1 cellular context compared by ENCODE assay signal in the genomic region with DNA sequence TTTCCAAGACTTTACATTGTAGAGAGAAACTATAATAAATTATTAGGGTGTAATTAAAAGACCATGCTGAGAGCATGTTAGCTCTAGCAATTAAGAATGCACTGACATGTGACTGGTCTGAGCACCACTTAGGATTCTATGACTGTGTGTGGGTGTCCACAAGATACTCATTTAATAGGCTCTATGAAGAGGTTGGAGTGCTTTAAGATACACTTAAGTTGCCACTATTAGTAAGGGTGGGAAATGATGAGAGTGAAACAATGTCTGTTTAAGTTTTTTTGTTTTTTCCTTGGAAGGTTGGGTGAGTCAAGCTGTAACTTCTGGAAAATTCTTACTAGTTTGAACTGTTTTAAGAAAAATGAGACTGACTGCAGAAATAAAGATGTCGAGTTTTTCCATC.
TF ChIP-seq lines count a peak whose summit lies in the region.

No MANE protein-coding gene starts in this region.

TF ChIP-seq in IMR-90, 13 proteins besides CTCF, POLR2A, EP300 and RAD21 (continued from another document):
- TF ChIP-seq USF2 (IDR thresholded peaks at IDR 0.05; ENCODE audit: low read depth, low read length) (no peak), RCOR1 (IDR thresholded peaks at IDR 0.05; ENCODE audit: insufficient replicate concordance, low read length) (no peak), CHD1 (IDR thresholded peaks at IDR 0.05; ENCODE audit: low read depth, low read length) (no peak), NFE2L2 (IDR thresholded peaks at IDR 0.05; ENCODE audit: low read depth, low read length) (no peak)
